ENCODE assay signal across 8 cellular contexts in genomic region chr17:68759002-68759342, GRCh38.
A peak's percentile ranks its signal among the peaks of the same experiment; 100 is the strongest.
DNase-seq lines count a peak whose midpoint lies in the region; ATAC-seq, FAIRE-seq and TF ChIP-seq lines count a peak whose summit lies in the region.

No MANE protein-coding gene starts in this region.

- no peak overlapping the region for H3K9ac ChIP-seq in H1 (replicated peaks in 1 of 4; ENCODE audit: extremely low read depth in 1 of 4, low read depth in 3 of 4, low read length in 3 of 4)

- no peaks in the 10 kb centered on the region for H3K27me3 ChIP-seq in heart left ventricle
- H3K27me3 ChIP-seq in H1 (replicated peaks in 1 of 4; ENCODE audit: control insufficient read depth in 3 of 4, extremely low read depth in 1 of 4, insufficient read depth in 3 of 4, low read length in 3 of 4): no peaks in the 10 kb centered on the region
- no peaks in the 10 kb centered on the region for H3K27me3 ChIP-seq in neuron (ENCODE audit: insufficient read depth, low read length)
- no peaks in the 10 kb centered on the region for H3K27me3 ChIP-seq in vagina

- ATAC-seq in heart left ventricle (no peak), GM18870 (IDR thresholded peaks at IDR 0.05; ENCODE audit: unreplicated experiment) (no peak)

- peaks cover 0 to 15% (median 6%) of the 10 kb centered on the region in 12 donors for H3K4me1 ChIP-seq in heart left ventricle
- H3K4me1 ChIP-seq in H1 (replicated peaks in 1 of 4; ENCODE audit: control insufficient read depth in 3 of 4, insufficient read depth in 4 of 4, low read length in 3 of 4): peaks cover 2 to 7% (median 5%) of the 10 kb centered on the region in 4 experiments; a peak in 5 of 7 replicates
- H3K4me1 ChIP-seq in neuron (ENCODE audit: insufficient read depth, low read length): peaks cover 5% of the 10 kb centered on the region
- peaks cover 10% of the 10 kb centered on the region for H3K4me1 ChIP-seq in vagina

- peak overlapping the region in 11 of 12 donors; percentile 67 to 95 (median 79) for H3K27ac ChIP-seq in heart left ventricle
- peak overlapping the region; percentile 82 for H3K27ac ChIP-seq in H1 (ENCODE audit: low read depth, low read length)
- peak overlapping the region; percentile 78 for H3K27ac ChIP-seq in vagina

- no peak overlapping the region for H3K14ac ChIP-seq in H1 (ENCODE audit: insufficient read length)

- FAIRE-seq in H1 (lab: Jason Lieb, UNC): no peak

- H3K23me2 ChIP-seq in H1 (ENCODE audit: low read depth, low read length): no peaks in the 10 kb centered on the region

- CTCF ChIA-PET in H1 (lab: Charles Lee; ENCODE audit: partially characterized antibody): interaction anchor here (0.7 to 2.7 kb wide), 7 partner anchors 13 to 229 kb away, joined by 3 to 16 read pairs (median 5); no protein-coding TSS in a partner anchor

- H2BK15ac ChIP-seq in H1 (ENCODE audit: low read length): no peak overlapping the region

- H3K9me3 ChIP-seq in heart left ventricle (peaks cover 0 to 4% (median 0%) of the 10 kb centered on the region in 12 donors), H1 (ENCODE audit: insufficient read depth in 2 of 2, low read depth in 1 of 2, low read length in 1 of 2) (0 out of 4 replicates have a peak, but pooled peaks cover 0 to 2% of the 10 kb centered on the region in 2 experiments), neuron (ENCODE audit: low read length) (no peaks in the 10 kb centered on the region), vagina (no peaks in the 10 kb centered on the region)

- H4K5ac ChIP-seq in H1 (ENCODE audit: insufficient read length, low read depth, low read length): peak overlapping the region; percentile 42

- no peaks in the 10 kb centered on the region for H4K20me1 ChIP-seq in H1 (replicated peaks in 1 of 2; ENCODE audit: control insufficient read depth in 1 of 2, insufficient read depth in 2 of 2, low read length in 2 of 2)

- H3K79me2 ChIP-seq in H1 (ENCODE audit: control insufficient read depth in 1 of 2, insufficient read depth in 2 of 2, low read length in 2 of 2): no peaks in the 10 kb centered on the region

- H3K36me3 ChIP-seq in heart left ventricle: no peaks in the 10 kb centered on the region
- no peaks in the 10 kb centered on the region for H3K36me3 ChIP-seq in H1 (ENCODE audit: control insufficient read depth in 2 of 4, insufficient read depth in 4 of 4, low read length in 3 of 4)
- no peaks in the 10 kb centered on the region for H3K36me3 ChIP-seq in neuron (ENCODE audit: insufficient read depth, low read length)
- H3K36me3 ChIP-seq in vagina: no peaks in the 10 kb centered on the region

- H3K23ac ChIP-seq in H1 (ENCODE audit: insufficient read length): no peak overlapping the region

- WGBS in heart left ventricle, 4 donors: 84 to 89% (median 85%) methylated on average over 6 of the region's 6 CpGs
- 78% methylated on average over 6 of the region's 6 CpGs; no CpG with 5 or more reads in 1 of the 2 experiments for WGBS in H1 (ENCODE audit: extremely low coverage in 1 of 2, insufficient coverage in 1 of 2, insufficient read length in 1 of 2, insufficient replicate concordance in 2 of 2, low coverage in 1 of 2, low lambda C conversion rate in 2 of 2, missing lambda C conversion rate in 1 of 2), 2 experiments

- peak overlapping the region; percentile 86 for H2BK20ac ChIP-seq in H1 (ENCODE audit: low read length)

- POLR2A ChIA-PET in H1 (lab: Charles Lee; ENCODE audit: partially characterized antibody): interaction anchor here (0.8 kb wide), 1 partner anchor 219 kb away, joined by 3 read pairs; no protein-coding TSS in a partner anchor

- H3K56ac ChIP-seq in H1 (replicated peaks; ENCODE audit: insufficient read length, low read depth, low read length): no peak overlapping the region

- TF ChIP-seq RAD21 in H1 (IDR thresholded peaks at IDR 0.05 in 1 of 2, conservative IDR thresholded peaks at IDR 0.05 in 1 of 2; ENCODE audit: low read depth in 2 of 2, low read length in 2 of 2): no peak

- H2BK12ac ChIP-seq in H1 (ENCODE audit: low read depth, low read length): peak overlapping the region; percentile 90

- H4K8ac ChIP-seq in H1 (ENCODE audit: extremely low read depth, insufficient read depth, low read length): no peak overlapping the region

- H2AFZ ChIP-seq in H1 (ENCODE audit: low read length) (peak overlapping the region; percentile 59; the same call in 1 of the 2 replicates), neuron (ENCODE audit: low read depth, low read length) (peak overlapping the region; percentile 66)

- no peaks in the 10 kb centered on the region for H3K79me1 ChIP-seq in H1 (ENCODE audit: low read depth, low read length)

- no peak overlapping the region; the same call in 1 of the 2 replicates for H3K18ac ChIP-seq in H1 (ENCODE audit: extremely low read depth, low read length)

- H3K4ac ChIP-seq in H1 (replicated peaks; ENCODE audit: insufficient read length, low read depth, low read length): no peak overlapping the region

- TF ChIP-seq EP300 in H1 (IDR thresholded peaks at IDR 0.05; ENCODE audit: borderline replicate concordance in 1 of 2, low read depth in 2 of 2, low read length in 2 of 2): no peak

- H3K4me2 ChIP-seq in H1 (ENCODE audit: insufficient read depth in 1 of 2, low read depth in 2 of 2, low read length in 2 of 2): 0 out of 4 replicates have a peak overlapping the region, but pooled peaks of 1 of the 2 experiments have one; percentile 7

- H3K4me3 ChIP-seq in heart left ventricle (no peak overlapping the region), H1 (ENCODE audit: extremely low read depth in 1 of 4, insufficient read depth in 2 of 4, low read depth in 3 of 4, low read length in 4 of 4) (no peak overlapping the region), neuron (ENCODE audit: low read length) (peak overlapping the region; percentile 55), vagina (no peak overlapping the region)

- 0 out of 2 replicates have a peak overlapping the region, but pooled peaks have one; percentile 65 for H2AK5ac ChIP-seq in H1 (ENCODE audit: low read depth, low read length)

- peak overlapping the region; percentile 97 for H2BK5ac ChIP-seq in H1 (ENCODE audit: low read depth, low read length)

- DNase-seq in heart left ventricle: no peak
- DNase-seq in cardiac septum (ENCODE audit: low spot score): no peak
- DNase-seq in H1 (ENCODE audit: low read depth in 1 of 2, low spot score in 2 of 2): no peak
- no peak for DNase-seq in vagina (ENCODE audit: extremely low spot score in 2 of 2)
- DNase-seq in activated CD4-positive, alpha-beta T cell treated with anti-CD3 and anti-CD28 coated beads for 4 hours: no peak
- DNase-seq in NCI-H1105 treated with DMSO at 0.1 percent for 48 hours (lab: John Stamatoyannopoulos, UW): no peak

- TF ChIP-seq POLR2A in heart left ventricle (IDR thresholded peaks at IDR 0.05): no peak
- TF ChIP-seq POLR2A in H1 (IDR thresholded peaks at IDR 0.05; ENCODE audit: control extremely low read depth in 1 of 2, low read depth in 2 of 2, low read length in 2 of 2): no peak
- no peak for TF ChIP-seq POLR2A in vagina (IDR thresholded peaks at IDR 0.05)

- intact Hi-C loops in heart left ventricle (cut with DNase I): loop anchor here in 8 of 10 donors (5.0 to 10.0 kb wide), 9 partner anchors 142 to 587 kb away; partner anchors contain the start of gene FAM20A (in 1 of the 8)
- intact Hi-C loops in cardiac septum (cut with DNase I): loop anchor here (10.0 kb wide), 1 partner anchor 154 kb away; the partner anchor contains the start of gene FAM20A
- intact Hi-C loops in vagina (cut with DNase I): loop anchor here (5.0 kb wide), 1 partner anchor 227 kb away; no protein-coding TSS in a partner anchor

- TF ChIP-seq CTCF in heart left ventricle (IDR thresholded peaks at IDR 0.05) (no peak), H1 (IDR thresholded peaks at IDR 0.05; ENCODE audit: control extremely low read depth in 1 of 3, insufficient read depth in 1 of 3, low read depth in 1 of 3, low read length in 3 of 3) (no peak), vagina (IDR thresholded peaks at IDR 0.05) (no peak)

- H4K91ac ChIP-seq in H1 (replicated peaks; ENCODE audit: insufficient read length, low read length): no peak overlapping the region

- H2BK120ac ChIP-seq in H1 (replicated peaks; ENCODE audit: low read depth, low read length): peak overlapping the region; percentile 75

TF ChIP-seq in H1, 55 proteins besides CTCF, POLR2A, EP300 and RAD21 (continues in another document):
- TF ChIP-seq JUND (IDR thresholded peaks at IDR 0.05; ENCODE audit: low read length) (no peak), CEBPB (IDR thresholded peaks at IDR 0.05; ENCODE audit: low read depth, low read length) (no peak), MAFK (IDR thresholded peaks at IDR 0.05; ENCODE audit: low read depth, low read length) (no peak), TBP (IDR thresholded peaks at IDR 0.05; ENCODE audit: low read depth, low read length) (no peak), TAF7 (optimal IDR thresholded peaks at IDR 0.05; ENCODE audit: borderline replicate concordance, low read depth, low read length) (no peak), POLR2AphosphoS5 (IDR thresholded peaks at IDR 0.05; ENCODE audit: low read depth, low read length) (no peak), SP1 (IDR thresholded peaks at IDR 0.05; ENCODE audit: low read depth, low read length) (no peak), FOSL1 (IDR thresholded peaks at IDR 0.05; ENCODE audit: insufficient read depth, low read depth, low read length) (no peak)
